In genomic region chr3:104359546-104359945, GRCh38 we compare ENCODE assay signal across 12 cellular contexts.
DNase-seq lines count a peak whose midpoint lies in the region; ATAC-seq and TF ChIP-seq lines count a peak whose summit lies in the region.
"Had no signal": no experiment of that assay in that cellular context is flagged by ENCODE, and none has a peak within 500 bp of the region (broad histone marks: within the 10 kb centered on the region; RNA-seq: fewer than 3 reads in every experiment).

No MANE protein-coding gene starts in this region.

- H3K4me1 ChIP-seq in left lung: no peaks in the 10 kb centered on the region
- H3K4me1 ChIP-seq: BLaER1 had no signal

- H3K27ac ChIP-seq in left lung: no peak overlapping the region
- H3K27ac ChIP-seq: BLaER1 had no signal

- no peaks in the 10 kb centered on the region for H3K4me1 Mint-ChIP-seq in WTC11
- H3K4me1 Mint-ChIP-seq in activated CD4-positive, alpha-beta T cell treated with anti-CD3 and anti-CD28 coated beads, Interleukin-2, amount 10 ng/mL, durations not matched to agents 24 days and 14 days: no peaks in the 10 kb centered on the region
- H3K4me1 Mint-ChIP-seq: endodermal cell had no signal

- H3K36me3 Mint-ChIP-seq in WTC11: no peaks in the 10 kb centered on the region
- no peaks in the 10 kb centered on the region for H3K36me3 Mint-ChIP-seq in activated CD4-positive, alpha-beta T cell treated with anti-CD3 and anti-CD28 coated beads, Interleukin-2, amount 10 ng/mL, durations not matched to agents 24 days and 14 days (ENCODE audit: low read depth)

- H3K36me3 ChIP-seq in left lung: no peaks in the 10 kb centered on the region
- H3K36me3 ChIP-seq: BLaER1 had no signal

- H3K27me3 ChIP-seq in left lung: no peaks in the 10 kb centered on the region
- H3K27me3 ChIP-seq: BLaER1 had no signal

- no peak overlapping the region for H3K27ac Mint-ChIP-seq in WTC11
- no peak overlapping the region for H3K27ac Mint-ChIP-seq in activated CD4-positive, alpha-beta T cell treated with anti-CD3 and anti-CD28 coated beads, Interleukin-2, amount 10 ng/mL, durations not matched to agents 24 days and 14 days
- H3K27ac Mint-ChIP-seq: endodermal cell had no signal

- no peak for TF ChIP-seq CTCF in AG04449 (IDR thresholded peaks at IDR 0.05; ENCODE audit: insufficient read depth, low read length, missing control alignments)
- TF ChIP-seq CTCF in cardiac fibroblast (IDR thresholded peaks at IDR 0.05; ENCODE audit: low read depth, low read length): no peak
- no peak for TF ChIP-seq CTCF in left lung (IDR thresholded peaks at IDR 0.05)
- TF ChIP-seq CTCF in WTC11 (IDR thresholded peaks at IDR 0.05): no peak

- H3K4me3 ChIP-seq in AG04449 (ENCODE audit: low read depth, low read length) (no peak overlapping the region), cardiac fibroblast (replicated peaks in 1 of 2; ENCODE audit: low read depth in 2 of 2, low read length in 2 of 2) (no peak overlapping the region), left lung (no peak overlapping the region)
- H3K4me3 ChIP-seq: BLaER1 had no signal

- intact Hi-C loops in left lung (cut with DNase I): no loop called here
- intact Hi-C loops in activated CD4-positive, alpha-beta T cell treated with anti-CD3 and anti-CD28 coated beads, Interleukin-2, amount 10 ng/mL, durations not matched to agents 24 days and 14 days (cut with micrococcal nuclease): no loop called here

- peaks cover 1% of the 10 kb centered on the region for H3K9me3 Mint-ChIP-seq in WTC11
- H3K9me3 Mint-ChIP-seq in activated CD4-positive, alpha-beta T cell treated with anti-CD3 and anti-CD28 coated beads, Interleukin-2, amount 10 ng/mL, durations not matched to agents 24 days and 14 days: no peaks in the 10 kb centered on the region
- H3K9me3 Mint-ChIP-seq: endodermal cell had no signal

- POLR2A ChIA-PET in AG04449 (lab: Yijun Ruan, JAX): no interaction called here
- POLR2A ChIA-PET in WTC11 (lab: Charles Lee): no interaction called here

- ATAC-seq in left lung (peak; percentile 59), WTC11 (no peak), GM19351 (IDR thresholded peaks at IDR 0.05; ENCODE audit: unreplicated experiment) (no peak)
- ATAC-seq: HepG2 had no signal

- no peak overlapping the region for H3K4me3 Mint-ChIP-seq in WTC11
- H3K4me3 Mint-ChIP-seq in activated CD4-positive, alpha-beta T cell treated with anti-CD3 and anti-CD28 coated beads, Interleukin-2, amount 10 ng/mL, durations not matched to agents 24 days and 14 days: no peak overlapping the region
- H3K4me3 Mint-ChIP-seq: endodermal cell had no signal

- peak; percentile 92 for DNase-seq in AG04449 (ENCODE audit: low read depth, low spot score)
- DNase-seq in LHCN-M2 (ENCODE audit: low read depth): peak; percentile 82
- DNase-seq in cardiac fibroblast (ENCODE audit: low read depth in 2 of 2): peak; percentile 76 to 89
- DNase-seq in left lung: no peak
- DNase-seq in WTC11 (ENCODE audit: low spot score): no peak
- no peak for DNase-seq in activated CD4-positive, alpha-beta T cell treated with anti-CD3 and anti-CD28 coated beads, Interleukin-2, amount 10 ng/mL, durations not matched to agents 24 days and 14 days
- DNase-seq in amygdala (lab: John Stamatoyannopoulos, UW): no peak
- DNase-seq: activated naive CD4-positive, alpha-beta T cell; endodermal cell had no signal

- H3K9me3 ChIP-seq in left lung: no peaks in the 10 kb centered on the region
- H3K9me3 ChIP-seq: BLaER1 had no signal

- no peaks in the 10 kb centered on the region for H3K27me3 Mint-ChIP-seq in WTC11 (ENCODE audit: low read depth)
- no peaks in the 10 kb centered on the region for H3K27me3 Mint-ChIP-seq in activated CD4-positive, alpha-beta T cell treated with anti-CD3 and anti-CD28 coated beads, Interleukin-2, amount 10 ng/mL, durations not matched to agents 24 days and 14 days

- CTCF ChIA-PET in AG04449 (lab: Yijun Ruan, JAX): no interaction called here
- CTCF ChIA-PET in WTC11 (lab: Charles Lee): no interaction called here

TF ChIP-seq in WTC11, 78 proteins besides CTCF, POLR2A, EP300 and RAD21:
- TF ChIP-seq CBFB (CRISPR knock-in tag; IDR thresholded peaks at IDR 0.05; ENCODE audit: low read depth) (no peak), ATF3 (CRISPR knock-in tag; conservative IDR thresholded peaks at IDR 0.05) (no peak), ZNF232 (CRISPR knock-in tag; IDR thresholded peaks at IDR 0.05) (no peak), MAX (CRISPR knock-in tag; IDR thresholded peaks at IDR 0.05) (no peak), E2F5 (CRISPR knock-in tag; IDR thresholded peaks at IDR 0.05) (no peak), ZNF317 (CRISPR knock-in tag; IDR thresholded peaks at IDR 0.05; ENCODE audit: borderline replicate concordance, low read depth) (no peak), OVOL2 (CRISPR knock-in tag; IDR thresholded peaks at IDR 0.05; ENCODE audit: borderline replicate concordance) (no peak), STAT6 (CRISPR knock-in tag; conservative IDR thresholded peaks at IDR 0.05; ENCODE audit: low read depth) (no peak)

Comparison
In these comparisons a context has a peak if more than half of its experiments do, and no peak if none do; other contexts are left out.
1. DNase-seq: peak in AG04449 (single experiment), LHCN-M2 (single experiment) and cardiac fibroblast (2 of 2); none in left lung (0 of 2), WTC11 (single experiment), activated CD4-positive, alpha-beta T cell treated with anti-CD3 and anti-CD28 coated beads, Interleukin-2, amount 10 ng/mL, durations not matched to agents 24 days and 14 days (single experiment) and amygdala (0 of 56).